27 cellular contexts compared by ENCODE assay signal in genomic region chr13:31912641-31913401, GRCh38.
A peak's percentile ranks its signal among the peaks of the same experiment; 100 is the strongest.
DNase-seq lines count a peak whose midpoint lies in the region; ATAC-seq and TF ChIP-seq lines count a peak whose summit lies in the region.
"Had no signal": no experiment of that assay in that cellular context is flagged by ENCODE, and none has a peak within 500 bp of the region (broad histone marks: within the 10 kb centered on the region; RNA-seq: fewer than 3 reads in every experiment).

No MANE protein-coding gene starts in this region.

- no peak overlapping the region for H4K5ac ChIP-seq in IMR-90 (ENCODE audit: low read depth, low read length)

- H3K4me2 ChIP-seq in IMR-90 (ENCODE audit: low read depth, low read length) = no peak overlapping the region

- H3K4me1 ChIP-seq in IMR-90 (ENCODE audit: control insufficient read depth, insufficient read depth, low read length) = no peaks in the 10 kb centered on the region; the same call in 1 of the 2 replicates

- no TSS peak for BruUV-seq in IMR-90 (replicated peaks; lab: Mats Ljungman, UMichigan)

- H3K23ac ChIP-seq in IMR-90 (ENCODE audit: low read depth, low read length) = no peak overlapping the region

- H3K4me1 Mint-ChIP-seq in CD14-positive monocyte (peaks cover 59% of the 10 kb centered on the region), nephron (peaks cover 13% of the 10 kb centered on the region)
- peaks cover 25% of the 10 kb centered on the region for H3K4me1 Mint-ChIP-seq in activated T-helper 17 cell treated with anti-CD3 and anti-CD28 coated beads, Interleukin-2, amount 50 U/mL, for 72 hours
- H3K4me1 Mint-ChIP-seq: activated naive CD8-positive, alpha-beta T cell treated with anti-CD3 and anti-CD28 coated beads, Interleukin-2, amount 50 U/mL, for 24 hours; central memory CD8-positive, alpha-beta T cell had no signal

- no peak overlapping the region for H3K4ac ChIP-seq in IMR-90 (ENCODE audit: low read depth, low read length)

- H3K4me3 ChIP-seq in IMR-90 (ENCODE audit: insufficient read depth, low read depth, low read length) = no peak overlapping the region
- H3K4me3 ChIP-seq: esophagus squamous epithelium, lower lobe of right lung, psoas muscle had no signal

- peaks cover 0 to 1% (median 0%) of the 10 kb centered on the region in 3 donors for H3K27me3 Mint-ChIP-seq in CD14-positive monocyte (ENCODE audit: low read depth in 3 of 3)
- no peaks in the 10 kb centered on the region for H3K27me3 Mint-ChIP-seq in activated T-helper 17 cell treated with anti-CD3 and anti-CD28 coated beads, Interleukin-2, amount 50 U/mL, for 72 hours
- peaks cover 3% of the 10 kb centered on the region for H3K27me3 Mint-ChIP-seq in nephron (ENCODE audit: low read depth)

- H2AK5ac ChIP-seq in IMR-90 (ENCODE audit: low read depth, low read length) = no peak overlapping the region

- H2AFZ ChIP-seq in IMR-90 (replicated peaks; ENCODE audit: low read length, poor library complexity) = no peak overlapping the region

- no peak overlapping the region for H4K91ac ChIP-seq in IMR-90 (ENCODE audit: insufficient read depth, low read depth, low read length)

- peak; percentile 10; the same call in 1 of the 2 replicates for ATAC-seq in IMR-90 (ENCODE audit: low read depth)
- peak; percentile 66 for ATAC-seq in activated T-helper 17 cell treated with anti-CD3 and anti-CD28 coated beads, Interleukin-2, amount 50 U/mL, for 72 hours (replicated peaks)
- ATAC-seq: activated naive CD8-positive, alpha-beta T cell treated with anti-CD3 and anti-CD28 coated beads, Interleukin-2, amount 50 U/mL, for 24 hours; naive thymus-derived CD8-positive, alpha-beta T cell; psoas muscle; WTC11 had no signal

- CTCF ChIA-PET in IMR-90 (lab: Yijun Ruan, JAX) = interaction anchor here (0.8 to 1.1 kb wide), 3 partner anchors 312 to 642 kb away, joined by 3 to 5 read pairs (median 3); no protein-coding TSS in a partner anchor

- no peak overlapping the region for H3K14ac ChIP-seq in IMR-90 (replicated peaks; ENCODE audit: low read depth, low read length)

- H3K27ac Mint-ChIP-seq in CD14-positive monocyte (peak overlapping the region; percentile 50 to 97 (median 84)), nephron (peak overlapping the region in 2 of 3 experiments; percentile 24 to 34)
- H3K27ac Mint-ChIP-seq in activated T-helper 17 cell treated with anti-CD3 and anti-CD28 coated beads, Interleukin-2, amount 50 U/mL, for 72 hours = peak overlapping the region; percentile 14
- H3K27ac Mint-ChIP-seq: activated CD4-positive, alpha-beta T cell treated with anti-CD3 and anti-CD28 coated beads, Interleukin-2, amount 10 ng/mL, durations not matched to agents 7 days and 5 days; activated naive CD8-positive, alpha-beta T cell treated with anti-CD3 and anti-CD28 coated beads, Interleukin-2, amount 50 U/mL, for 24 hours; activated T-cell treated with anti-CD3 and anti-CD28 coated beads, Interleukin-2, amount 50 U/mL, for 24 hours; HFFc6; type B pancreatic cell; WTC11 had no signal

- H2BK120ac ChIP-seq in IMR-90 (ENCODE audit: low read depth, low read length) = no peak overlapping the region; the same call in 1 of the 2 replicates

- H3K9ac ChIP-seq in IMR-90 (ENCODE audit: low read depth, low read length) = no peak overlapping the region

- peaks cover 10 to 12% of the 10 kb centered on the region in 2 donors for H3K36me3 Mint-ChIP-seq in CD14-positive monocyte
- H3K36me3 Mint-ChIP-seq in activated T-helper 17 cell treated with anti-CD3 and anti-CD28 coated beads, Interleukin-2, amount 50 U/mL, for 72 hours (ENCODE audit: low read depth) = no peaks in the 10 kb centered on the region
- no peaks in the 10 kb centered on the region for H3K36me3 Mint-ChIP-seq in nephron (ENCODE audit: low read depth)
- H3K36me3 Mint-ChIP-seq: naive thymus-derived CD8-positive, alpha-beta T cell; type B pancreatic cell; WTC11 had no signal

- no peaks in the 10 kb centered on the region for H4K20me1 ChIP-seq in IMR-90 (ENCODE audit: insufficient read depth, low read length)

- WGBS in IMR-90 (ENCODE audit: extremely low coverage in 2 of 2, insufficient read length in 1 of 2), 2 experiments = no CpG with 5 or more reads among the region's 2 CpGs

- no peak overlapping the region for H3K27ac ChIP-seq in IMR-90 (ENCODE audit: insufficient read depth, low read length)
- H3K27ac ChIP-seq: esophagus squamous epithelium, lower lobe of right lung, psoas muscle had no signal

- TF ChIP-seq POLR2A in IMR-90 (IDR thresholded peaks at IDR 0.05; ENCODE audit: low read depth, low read length) = no peak

- in situ Hi-C loops in IMR-90 (cut with MboI; ENCODE audit: low sequenced_read_pairs) = loop anchor here (5.0 to 10.0 kb wide), 2 partner anchors 399 to 662 kb away; no protein-coding TSS in a partner anchor

- no peak overlapping the region for H3K56ac ChIP-seq in IMR-90 (ENCODE audit: extremely low read depth, insufficient read depth, low read length)

- H3K79me1 ChIP-seq in IMR-90 (ENCODE audit: low read depth in 1 of 2, low read length in 2 of 2) = no peaks in the 10 kb centered on the region

- dilution Hi-C loops in IMR-90 (cut with HindIII; ENCODE audit: low sequenced_read_pairs, unreplicated experiment) = no loop called here

- H3K27me3 ChIP-seq in IMR-90 (ENCODE audit: control insufficient read depth, insufficient read depth, low read length) = peaks cover 5% of the 10 kb centered on the region; the same call in 1 of the 2 replicates
- H3K27me3 ChIP-seq: esophagus squamous epithelium had no signal

- H3K9me1 ChIP-seq in IMR-90 (ENCODE audit: insufficient read depth, low read length) = no peaks in the 10 kb centered on the region

- no peaks in the 10 kb centered on the region for H3K9me3 ChIP-seq in IMR-90 (ENCODE audit: control insufficient read depth, insufficient read depth, low read length)
- H3K9me3 ChIP-seq: esophagus squamous epithelium, lower lobe of right lung, psoas muscle had no signal

- H3K36me3 ChIP-seq in IMR-90 (ENCODE audit: control insufficient read depth, insufficient read depth, low read length) = no peaks in the 10 kb centered on the region
- H3K36me3 ChIP-seq: esophagus squamous epithelium, lower lobe of right lung had no signal

- no peaks in the 10 kb centered on the region for H3K9me3 Mint-ChIP-seq in CD14-positive monocyte
- H3K9me3 Mint-ChIP-seq in activated T-helper 17 cell treated with anti-CD3 and anti-CD28 coated beads, Interleukin-2, amount 50 U/mL, for 72 hours = no peaks in the 10 kb centered on the region
- no peaks in the 10 kb centered on the region for H3K9me3 Mint-ChIP-seq in nephron
- H3K9me3 Mint-ChIP-seq: activated CD4-positive, alpha-beta T cell treated with anti-CD3 and anti-CD28 coated beads, Interleukin-2, amount 10 ng/mL, durations not matched to agents 7 days and 5 days; activated naive CD8-positive, alpha-beta T cell treated with anti-CD3 and anti-CD28 coated beads, Interleukin-2, amount 50 U/mL, for 24 hours; activated T-cell treated with anti-CD3 and anti-CD28 coated beads, Interleukin-2, amount 50 U/mL, for 24 hours; central memory CD8-positive, alpha-beta T cell; HFFc6; naive thymus-derived CD8-positive, alpha-beta T cell; type B pancreatic cell; WTC11 had no signal

- H3K18ac ChIP-seq in IMR-90 (ENCODE audit: low read depth, low read length) = no peak overlapping the region

- no peak overlapping the region for H2BK5ac ChIP-seq in IMR-90 (ENCODE audit: low read depth, low read length, poor library complexity, severe bottlenecking)

- TF ChIP-seq CTCF in CD14-positive monocyte (IDR thresholded peaks at IDR 0.05) = no peak
- TF ChIP-seq CTCF in IMR-90 (conservative IDR thresholded peaks at IDR 0.05; ENCODE audit: low read depth, low read length) = no peak
- TF ChIP-seq CTCF in nephron (IDR thresholded peaks at IDR 0.05; ENCODE audit: unreplicated experiment in 3 of 3) = no peak

- no peak overlapping the region for H2AK9ac ChIP-seq in IMR-90 (replicated peaks; ENCODE audit: low read depth, low read length, poor library complexity)

- H3K4me3 Mint-ChIP-seq in CD14-positive monocyte (no peak overlapping the region), nephron (no peak overlapping the region)
- peak overlapping the region; percentile 30 for H3K4me3 Mint-ChIP-seq in activated T-helper 17 cell treated with anti-CD3 and anti-CD28 coated beads, Interleukin-2, amount 50 U/mL, for 72 hours
- H3K4me3 Mint-ChIP-seq: activated CD4-positive, alpha-beta T cell treated with anti-CD3 and anti-CD28 coated beads, Interleukin-2, amount 10 ng/mL, durations not matched to agents 7 days and 5 days; activated naive CD8-positive, alpha-beta T cell treated with anti-CD3 and anti-CD28 coated beads, Interleukin-2, amount 50 U/mL, for 24 hours; activated T-cell treated with anti-CD3 and anti-CD28 coated beads, Interleukin-2, amount 50 U/mL, for 24 hours; central memory CD8-positive, alpha-beta T cell; HFFc6; naive thymus-derived CD8-positive, alpha-beta T cell; type B pancreatic cell; WTC11 had no signal

- no peak overlapping the region for H4K8ac ChIP-seq in IMR-90 (ENCODE audit: low read depth in 2 of 2, low read length in 2 of 2)

- no peak for DNase-seq in CD14-positive monocyte (ENCODE audit: low spot score)
- DNase-seq in IMR-90 = no peak
- DNase-seq in iPS-NIHi11 (ENCODE audit: low spot score) = no peak
- no peak for DNase-seq in cardiac septum (ENCODE audit: low spot score)
- no peak for DNase-seq in NCI-H2171 treated with DMSO at 0.1 percent for 48 hours (lab: John Stamatoyannopoulos, UW)
- DNase-seq: activated CD4-positive, alpha-beta T cell treated with anti-CD3 and anti-CD28 coated beads, Interleukin-2, amount 10 ng/mL, durations not matched to agents 7 days and 5 days; activated naive CD8-positive, alpha-beta T cell treated with anti-CD3 and anti-CD28 coated beads, Interleukin-2, amount 50 U/mL, for 24 hours; activated T-cell treated with anti-CD3 and anti-CD28 coated beads, Interleukin-2, amount 50 U/mL, for 24 hours; dermis blood vessel endothelial cell; DND-41; esophagus squamous epithelium; lower lobe of right lung; naive thymus-derived CD8-positive, alpha-beta T cell; NCI-H1048; NCI-H510A; NK-92 treated with Interleukin-12 subunit alpha and Interleukin-12 subunit beta, amount 100 ng/mL, for 24 hours; psoas muscle; SHP77; stimulated activated CD4-positive, alpha-beta T cell treated with anti-CD3 and anti-CD28 coated beads, Interleukin-15, amount 100 ng/mL, for 24 hours; stimulated activated naive CD4-positive, alpha-beta T cell; T1000 had no signal

- no peak overlapping the region for H2BK15ac ChIP-seq in IMR-90 (ENCODE audit: low read depth, low read length)

- intact Hi-C loops in CD14-positive monocyte (cut with micrococcal nuclease) = loop anchor here in 1 of 2 donors (5.0 kb wide), 2 partner anchors 89 to 119 kb away; partner anchors contain the start of gene FRY
- intact Hi-C loops in IMR-90 (cut with micrococcal nuclease) = loop anchor here (5.0 to 10.0 kb wide), 5 partner anchors 119 to 669 kb away; partner anchors contain the start of gene FRY
- intact Hi-C loops in cardiac septum (cut with DNase I) = loop anchor here (5.0 kb wide), 3 partner anchors 84 to 399 kb away; no protein-coding TSS in a partner anchor

- POLR2A ChIA-PET in IMR-90 (lab: Charles Lee; ENCODE audit: unreplicated experiment) = no interaction called here

- no peak overlapping the region for H2BK20ac ChIP-seq in IMR-90 (ENCODE audit: low read depth, low read length)

- TF ChIP-seq RAD21 in IMR-90 (IDR thresholded peaks at IDR 0.05; ENCODE audit: low read length) = no peak

TF ChIP-seq in IMR-90, 13 proteins besides CTCF, POLR2A, EP300 and RAD21 (continues in another document):
- TF ChIP-seq SMC3 (IDR thresholded peaks at IDR 0.05; ENCODE audit: low read depth, low read length) = no peak
- TF ChIP-seq BHLHE40 (IDR thresholded peaks at IDR 0.05; ENCODE audit: low read depth, low read length) = no peak

Comparison
In these comparisons a context has a peak if more than half of its experiments do, and no peak if none do; other contexts are left out.
1. H3K27ac Mint-ChIP-seq: peak in every context shown above with its lines; median percentile 84 in CD14-positive monocyte; 29 in nephron; 14 in activated T-helper 17 cell treated with anti-CD3 and anti-CD28 coated beads, Interleukin-2, amount 50 U/mL, for 72 hours.